ENCODE assay signal across 1 cellular context in the genomic region with DNA sequence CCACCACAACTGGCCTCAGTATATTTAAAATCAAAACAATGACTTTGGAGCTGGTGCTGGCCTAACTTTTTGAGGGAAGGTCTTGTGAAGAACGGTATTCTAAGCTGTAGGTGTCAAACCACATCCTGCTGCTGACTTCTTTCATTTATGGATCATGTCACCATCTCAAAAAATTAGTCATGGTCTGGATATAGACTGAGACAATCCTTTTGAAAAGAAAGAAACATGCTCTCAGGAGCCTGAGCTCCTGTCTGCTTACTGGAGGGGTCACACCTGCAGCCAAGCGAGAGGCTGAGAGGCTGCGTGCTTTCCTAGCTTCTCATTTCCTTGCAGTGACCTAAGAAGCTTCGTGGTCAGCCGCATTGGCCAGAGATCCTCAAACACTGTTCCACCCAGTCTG.
A peak's percentile ranks its signal among the peaks of the same experiment; 100 is the strongest.
TF ChIP-seq lines count a peak whose summit lies in the region.

No MANE protein-coding gene starts in this region.

TF ChIP-seq in GM12878, 131 proteins besides CTCF, POLR2A, EP300 and RAD21 (continued from another document and continues in another):
- TF ChIP-seq BCL11A (IDR thresholded peaks at IDR 0.05; ENCODE audit: low read depth, low read length) (peak; percentile 25; the same call in 1 of the 2 replicates), NBN (IDR thresholded peaks at IDR 0.05) (no peak), BRCA1 (IDR thresholded peaks at IDR 0.05; ENCODE audit: low read depth, low read length) (no peak), PAX5 (IDR thresholded peaks at IDR 0.05; ENCODE audit: borderline replicate concordance, low read depth, low read length) (no peak), GATAD2B (conservative IDR thresholded peaks at IDR 0.05; ENCODE audit: low read depth) (no peak), SPI1 (IDR thresholded peaks at IDR 0.05; ENCODE audit: borderline replicate concordance, insufficient read depth, low read depth, low read length) (no peak), CHD4 (IDR thresholded peaks at IDR 0.05) (no peak), MXI1 (IDR thresholded peaks at IDR 0.05; ENCODE audit: low read depth, low read length) (no peak), NR2C2 (IDR thresholded peaks at IDR 0.05; ENCODE audit: borderline replicate concordance, control insufficient read depth, insufficient read length, low read depth) (no peak), JUNB (IDR thresholded peaks at IDR 0.05) (peak; percentile 78), SIN3A (IDR thresholded peaks at IDR 0.05; ENCODE audit: low read depth, low read length) (no peak), TBL1XR1 (IDR thresholded peaks at IDR 0.05; ENCODE audit: low read depth, low read length) (no peak), MEF2A (IDR thresholded peaks at IDR 0.05; ENCODE audit: insufficient read depth, low read depth, low read length) (peak; percentile 83; the same call in 1 of the 2 replicates), ZNF274 (IDR thresholded peaks at IDR 0.05; ENCODE audit: insufficient read depth, insufficient read length) (no peak), RUNX3 (IDR thresholded peaks at IDR 0.05; ENCODE audit: low read length) (peak; percentile 94), MYC (IDR thresholded peaks at IDR 0.05; ENCODE audit: insufficient read depth, insufficient read length, insufficient replicate concordance, low read length, severe bottlenecking) (no peak), SMAD1 (IDR thresholded peaks at IDR 0.05; ENCODE audit: low read depth, partially characterized antibody) (no peak), CBFB (IDR thresholded peaks at IDR 0.05; ENCODE audit: low read depth) (no peak; the same call in 1 of the 2 replicates), CREM (IDR thresholded peaks at IDR 0.05; ENCODE audit: low read depth) (peak; percentile 75; the same call in 1 of the 2 replicates), ESRRA (IDR thresholded peaks at IDR 0.05; ENCODE audit: low read length) (no peak), FOS (IDR thresholded peaks at IDR 0.05; ENCODE audit: borderline replicate concordance, extremely low read depth, insufficient read length) (no peak), EGR1 (IDR thresholded peaks at IDR 0.05; ENCODE audit: borderline replicate concordance in 1 of 2, low read depth in 2 of 2, low read length in 2 of 2) (no peak), FOXM1 (IDR thresholded peaks at IDR 0.05; ENCODE audit: low read depth, low read length) (peak; percentile 79; the same call in 1 of the 2 replicates)
- TF ChIP-seq, protein P1, sequence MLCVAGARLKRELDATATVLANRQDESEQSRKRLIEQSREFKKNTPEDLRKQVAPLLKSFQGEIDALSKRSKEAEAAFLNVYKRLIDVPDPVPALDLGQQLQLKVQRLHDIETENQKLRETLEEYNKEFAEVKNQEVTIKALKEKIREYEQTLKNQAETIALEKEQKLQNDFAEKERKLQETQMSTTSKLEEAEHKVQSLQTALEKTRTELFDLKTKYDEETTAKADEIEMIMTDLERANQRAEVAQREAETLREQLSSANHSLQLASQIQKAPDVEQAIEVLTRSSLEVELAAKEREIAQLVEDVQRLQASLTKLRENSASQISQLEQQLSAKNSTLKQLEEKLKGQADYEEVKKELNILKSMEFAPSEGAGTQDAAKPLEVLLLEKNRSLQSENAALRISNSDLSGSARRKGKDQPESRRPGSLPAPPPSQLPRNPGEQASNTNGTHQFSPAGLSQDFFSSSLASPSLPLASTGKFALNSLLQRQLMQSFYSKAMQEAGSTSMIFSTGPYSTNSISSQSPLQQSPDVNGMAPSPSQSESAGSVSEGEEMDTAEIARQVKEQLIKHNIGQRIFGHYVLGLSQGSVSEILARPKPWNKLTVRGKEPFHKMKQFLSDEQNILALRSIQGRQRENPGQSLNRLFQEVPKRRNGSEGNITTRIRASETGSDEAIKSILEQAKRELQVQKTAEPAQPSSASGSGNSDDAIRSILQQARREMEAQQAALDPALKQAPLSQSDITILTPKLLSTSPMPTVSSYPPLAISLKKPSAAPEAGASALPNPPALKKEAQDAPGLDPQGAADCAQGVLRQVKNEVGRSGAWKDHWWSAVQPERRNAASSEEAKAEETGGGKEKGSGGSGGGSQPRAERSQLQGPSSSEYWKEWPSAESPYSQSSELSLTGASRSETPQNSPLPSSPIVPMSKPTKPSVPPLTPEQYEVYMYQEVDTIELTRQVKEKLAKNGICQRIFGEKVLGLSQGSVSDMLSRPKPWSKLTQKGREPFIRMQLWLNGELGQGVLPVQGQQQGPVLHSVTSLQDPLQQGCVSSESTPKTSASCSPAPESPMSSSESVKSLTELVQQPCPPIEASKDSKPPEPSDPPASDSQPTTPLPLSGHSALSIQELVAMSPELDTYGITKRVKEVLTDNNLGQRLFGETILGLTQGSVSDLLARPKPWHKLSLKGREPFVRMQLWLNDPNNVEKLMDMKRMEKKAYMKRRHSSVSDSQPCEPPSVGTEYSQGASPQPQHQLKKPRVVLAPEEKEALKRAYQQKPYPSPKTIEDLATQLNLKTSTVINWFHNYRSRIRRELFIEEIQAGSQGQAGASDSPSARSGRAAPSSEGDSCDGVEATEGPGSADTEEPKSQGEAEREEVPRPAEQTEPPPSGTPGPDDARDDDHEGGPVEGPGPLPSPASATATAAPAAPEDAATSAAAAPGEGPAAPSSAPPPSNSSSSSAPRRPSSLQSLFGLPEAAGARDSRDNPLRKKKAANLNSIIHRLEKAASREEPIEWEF (IDR thresholded peaks at IDR 0.05; ENCODE audit: insufficient replicate concordance, low read depth, low read length) = no peak
- TF ChIP-seq, protein P2, sequence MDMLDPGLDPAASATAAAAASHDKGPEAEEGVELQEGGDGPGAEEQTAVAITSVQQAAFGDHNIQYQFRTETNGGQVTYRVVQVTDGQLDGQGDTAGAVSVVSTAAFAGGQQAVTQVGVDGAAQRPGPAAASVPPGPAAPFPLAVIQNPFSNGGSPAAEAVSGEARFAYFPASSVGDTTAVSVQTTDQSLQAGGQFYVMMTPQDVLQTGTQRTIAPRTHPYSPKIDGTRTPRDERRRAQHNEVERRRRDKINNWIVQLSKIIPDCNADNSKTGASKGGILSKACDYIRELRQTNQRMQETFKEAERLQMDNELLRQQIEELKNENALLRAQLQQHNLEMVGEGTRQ (IDR thresholded peaks at IDR 0.05; ENCODE audit: borderline replicate concordance, low read depth, low read length) = no peak
- TF ChIP-seq, protein P3, sequence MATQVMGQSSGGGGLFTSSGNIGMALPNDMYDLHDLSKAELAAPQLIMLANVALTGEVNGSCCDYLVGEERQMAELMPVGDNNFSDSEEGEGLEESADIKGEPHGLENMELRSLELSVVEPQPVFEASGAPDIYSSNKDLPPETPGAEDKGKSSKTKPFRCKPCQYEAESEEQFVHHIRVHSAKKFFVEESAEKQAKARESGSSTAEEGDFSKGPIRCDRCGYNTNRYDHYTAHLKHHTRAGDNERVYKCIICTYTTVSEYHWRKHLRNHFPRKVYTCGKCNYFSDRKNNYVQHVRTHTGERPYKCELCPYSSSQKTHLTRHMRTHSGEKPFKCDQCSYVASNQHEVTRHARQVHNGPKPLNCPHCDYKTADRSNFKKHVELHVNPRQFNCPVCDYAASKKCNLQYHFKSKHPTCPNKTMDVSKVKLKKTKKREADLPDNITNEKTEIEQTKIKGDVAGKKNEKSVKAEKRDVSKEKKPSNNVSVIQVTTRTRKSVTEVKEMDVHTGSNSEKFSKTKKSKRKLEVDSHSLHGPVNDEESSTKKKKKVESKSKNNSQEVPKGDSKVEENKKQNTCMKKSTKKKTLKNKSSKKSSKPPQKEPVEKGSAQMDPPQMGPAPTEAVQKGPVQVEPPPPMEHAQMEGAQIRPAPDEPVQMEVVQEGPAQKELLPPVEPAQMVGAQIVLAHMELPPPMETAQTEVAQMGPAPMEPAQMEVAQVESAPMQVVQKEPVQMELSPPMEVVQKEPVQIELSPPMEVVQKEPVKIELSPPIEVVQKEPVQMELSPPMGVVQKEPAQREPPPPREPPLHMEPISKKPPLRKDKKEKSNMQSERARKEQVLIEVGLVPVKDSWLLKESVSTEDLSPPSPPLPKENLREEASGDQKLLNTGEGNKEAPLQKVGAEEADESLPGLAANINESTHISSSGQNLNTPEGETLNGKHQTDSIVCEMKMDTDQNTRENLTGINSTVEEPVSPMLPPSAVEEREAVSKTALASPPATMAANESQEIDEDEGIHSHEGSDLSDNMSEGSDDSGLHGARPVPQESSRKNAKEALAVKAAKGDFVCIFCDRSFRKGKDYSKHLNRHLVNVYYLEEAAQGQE (IDR thresholded peaks at IDR 0.05; ENCODE audit: low read depth, low read length) = no peak
- TF ChIP-seq, protein P4, sequence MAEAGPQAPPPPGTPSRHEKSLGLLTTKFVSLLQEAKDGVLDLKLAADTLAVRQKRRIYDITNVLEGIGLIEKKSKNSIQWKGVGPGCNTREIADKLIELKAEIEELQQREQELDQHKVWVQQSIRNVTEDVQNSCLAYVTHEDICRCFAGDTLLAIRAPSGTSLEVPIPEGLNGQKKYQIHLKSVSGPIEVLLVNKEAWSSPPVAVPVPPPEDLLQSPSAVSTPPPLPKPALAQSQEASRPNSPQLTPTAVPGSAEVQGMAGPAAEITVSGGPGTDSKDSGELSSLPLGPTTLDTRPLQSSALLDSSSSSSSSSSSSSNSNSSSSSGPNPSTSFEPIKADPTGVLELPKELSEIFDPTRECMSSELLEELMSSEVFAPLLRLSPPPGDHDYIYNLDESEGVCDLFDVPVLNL (IDR thresholded peaks at IDR 0.05; ENCODE audit: low read depth, low read length) = no peak
- TF ChIP-seq, protein P5, sequence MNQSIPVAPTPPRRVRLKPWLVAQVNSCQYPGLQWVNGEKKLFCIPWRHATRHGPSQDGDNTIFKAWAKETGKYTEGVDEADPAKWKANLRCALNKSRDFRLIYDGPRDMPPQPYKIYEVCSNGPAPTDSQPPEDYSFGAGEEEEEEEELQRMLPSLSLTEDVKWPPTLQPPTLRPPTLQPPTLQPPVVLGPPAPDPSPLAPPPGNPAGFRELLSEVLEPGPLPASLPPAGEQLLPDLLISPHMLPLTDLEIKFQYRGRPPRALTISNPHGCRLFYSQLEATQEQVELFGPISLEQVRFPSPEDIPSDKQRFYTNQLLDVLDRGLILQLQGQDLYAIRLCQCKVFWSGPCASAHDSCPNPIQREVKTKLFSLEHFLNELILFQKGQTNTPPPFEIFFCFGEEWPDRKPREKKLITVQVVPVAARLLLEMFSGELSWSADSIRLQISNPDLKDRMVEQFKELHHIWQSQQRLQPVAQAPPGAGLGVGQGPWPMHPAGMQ (IDR thresholded peaks at IDR 0.05; ENCODE audit: borderline replicate concordance) = no peak
- TF ChIP-seq, protein P6, sequence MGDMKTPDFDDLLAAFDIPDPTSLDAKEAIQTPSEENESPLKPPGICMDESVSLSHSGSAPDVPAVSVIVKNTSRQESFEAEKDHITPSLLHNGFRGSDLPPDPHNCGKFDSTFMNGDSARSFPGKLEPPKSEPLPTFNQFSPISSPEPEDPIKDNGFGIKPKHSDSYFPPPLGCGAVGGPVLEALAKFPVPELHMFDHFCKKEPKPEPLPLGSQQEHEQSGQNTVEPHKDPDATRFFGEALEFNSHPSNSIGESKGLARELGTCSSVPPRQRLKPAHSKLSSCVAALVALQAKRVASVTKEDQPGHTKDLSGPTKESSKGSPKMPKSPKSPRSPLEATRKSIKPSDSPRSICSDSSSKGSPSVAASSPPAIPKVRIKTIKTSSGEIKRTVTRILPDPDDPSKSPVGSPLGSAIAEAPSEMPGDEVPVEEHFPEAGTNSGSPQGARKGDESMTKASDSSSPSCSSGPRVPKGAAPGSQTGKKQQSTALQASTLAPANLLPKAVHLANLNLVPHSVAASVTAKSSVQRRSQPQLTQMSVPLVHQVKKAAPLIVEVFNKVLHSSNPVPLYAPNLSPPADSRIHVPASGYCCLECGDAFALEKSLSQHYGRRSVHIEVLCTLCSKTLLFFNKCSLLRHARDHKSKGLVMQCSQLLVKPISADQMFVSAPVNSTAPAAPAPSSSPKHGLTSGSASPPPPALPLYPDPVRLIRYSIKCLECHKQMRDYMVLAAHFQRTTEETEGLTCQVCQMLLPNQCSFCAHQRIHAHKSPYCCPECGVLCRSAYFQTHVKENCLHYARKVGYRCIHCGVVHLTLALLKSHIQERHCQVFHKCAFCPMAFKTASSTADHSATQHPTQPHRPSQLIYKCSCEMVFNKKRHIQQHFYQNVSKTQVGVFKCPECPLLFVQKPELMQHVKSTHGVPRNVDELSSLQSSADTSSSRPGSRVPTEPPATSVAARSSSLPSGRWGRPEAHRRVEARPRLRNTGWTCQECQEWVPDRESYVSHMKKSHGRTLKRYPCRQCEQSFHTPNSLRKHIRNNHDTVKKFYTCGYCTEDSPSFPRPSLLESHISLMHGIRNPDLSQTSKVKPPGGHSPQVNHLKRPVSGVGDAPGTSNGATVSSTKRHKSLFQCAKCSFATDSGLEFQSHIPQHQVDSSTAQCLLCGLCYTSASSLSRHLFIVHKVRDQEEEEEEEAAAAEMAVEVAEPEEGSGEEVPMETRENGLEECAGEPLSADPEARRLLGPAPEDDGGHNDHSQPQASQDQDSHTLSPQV (IDR thresholded peaks at IDR 0.05) = no peak
- TF ChIP-seq, protein P7, sequence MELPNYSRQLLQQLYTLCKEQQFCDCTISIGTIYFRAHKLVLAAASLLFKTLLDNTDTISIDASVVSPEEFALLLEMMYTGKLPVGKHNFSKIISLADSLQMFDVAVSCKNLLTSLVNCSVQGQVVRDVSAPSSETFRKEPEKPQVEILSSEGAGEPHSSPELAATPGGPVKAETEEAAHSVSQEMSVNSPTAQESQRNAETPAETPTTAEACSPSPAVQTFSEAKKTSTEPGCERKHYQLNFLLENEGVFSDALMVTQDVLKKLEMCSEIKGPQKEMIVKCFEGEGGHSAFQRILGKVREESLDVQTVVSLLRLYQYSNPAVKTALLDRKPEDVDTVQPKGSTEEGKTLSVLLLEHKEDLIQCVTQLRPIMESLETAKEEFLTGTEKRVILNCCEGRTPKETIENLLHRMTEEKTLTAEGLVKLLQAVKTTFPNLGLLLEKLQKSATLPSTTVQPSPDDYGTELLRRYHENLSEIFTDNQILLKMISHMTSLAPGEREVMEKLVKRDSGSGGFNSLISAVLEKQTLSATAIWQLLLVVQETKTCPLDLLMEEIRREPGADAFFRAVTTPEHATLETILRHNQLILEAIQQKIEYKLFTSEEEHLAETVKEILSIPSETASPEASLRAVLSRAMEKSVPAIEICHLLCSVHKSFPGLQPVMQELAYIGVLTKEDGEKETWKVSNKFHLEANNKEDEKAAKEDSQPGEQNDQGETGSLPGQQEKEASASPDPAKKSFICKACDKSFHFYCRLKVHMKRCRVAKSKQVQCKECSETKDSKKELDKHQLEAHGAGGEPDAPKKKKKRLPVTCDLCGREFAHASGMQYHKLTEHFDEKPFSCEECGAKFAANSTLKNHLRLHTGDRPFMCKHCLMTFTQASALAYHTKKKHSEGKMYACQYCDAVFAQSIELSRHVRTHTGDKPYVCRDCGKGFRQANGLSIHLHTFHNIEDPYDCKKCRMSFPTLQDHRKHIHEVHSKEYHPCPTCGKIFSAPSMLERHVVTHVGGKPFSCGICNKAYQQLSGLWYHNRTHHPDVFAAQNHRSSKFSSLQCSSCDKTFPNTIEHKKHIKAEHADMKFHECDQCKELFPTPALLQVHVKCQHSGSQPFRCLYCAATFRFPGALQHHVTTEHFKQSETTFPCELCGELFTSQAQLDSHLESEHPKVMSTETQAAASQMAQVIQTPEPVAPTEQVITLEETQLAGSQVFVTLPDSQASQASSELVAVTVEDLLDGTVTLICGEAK (IDR thresholded peaks at IDR 0.05; ENCODE audit: borderline replicate concordance) = no peak
